In the genomic region with DNA sequence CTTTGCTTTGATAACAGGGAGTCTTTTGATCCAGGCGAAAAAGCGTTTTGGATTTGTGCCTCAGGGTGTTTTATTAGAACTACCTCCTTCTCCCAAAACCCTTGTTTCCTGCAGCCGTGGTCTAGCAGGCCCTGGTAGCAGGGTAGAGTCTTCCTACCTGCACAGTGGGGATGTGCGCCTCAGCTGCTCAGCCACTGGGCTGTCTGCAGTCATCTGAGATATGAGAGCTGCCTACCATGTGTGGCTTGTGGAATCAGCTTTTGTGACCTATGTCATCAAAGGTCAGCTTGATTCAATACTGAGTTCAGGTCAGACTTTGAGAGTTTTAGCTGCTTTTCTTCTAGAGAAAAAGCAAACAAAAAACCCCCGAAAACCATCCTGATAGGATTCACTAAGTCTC, we compare ENCODE assay signal across 23 cellular contexts.
A peak's percentile ranks its signal among the peaks of the same experiment; 100 is the strongest.
DNase-seq lines count a peak whose midpoint lies in the region; ATAC-seq and TF ChIP-seq lines count a peak whose summit lies in the region.
"Had no signal": no experiment of that assay in that cellular context is flagged by ENCODE, and none has a peak within 500 bp of the region (broad histone marks: within the 10 kb centered on the region; RNA-seq: fewer than 3 reads in every experiment).

No MANE protein-coding gene starts in this region.

- H3K27me3 Mint-ChIP-seq in activated CD4-positive, alpha-beta memory T cell treated with anti-CD3 and anti-CD28 coated beads for 36 hours = peaks cover 8% of the 10 kb centered on the region
- peaks cover 2% of the 10 kb centered on the region for H3K27me3 Mint-ChIP-seq in activated CD4-positive, alpha-beta memory T cell treated with anti-CD3 and anti-CD28 coated beads, Interleukin-2, amount 10 ng/mL, durations not matched to agents 7 days and 5 days
- H3K27me3 Mint-ChIP-seq in activated T-helper 17 cell treated with anti-CD3 and anti-CD28 coated beads, Interleukin-2, amount 50 U/mL, for 72 hours = no peaks in the 10 kb centered on the region
- H3K27me3 Mint-ChIP-seq in stimulated activated memory B cell treated with anti-CD40 and anti-IgM and Interleukin-4, amounts not matched to agents 10 μg/mL and 1 μg/mL and 100 μg/mL, for 72 hours = no peaks in the 10 kb centered on the region

- no peaks in the 10 kb centered on the region for H3K27me3 ChIP-seq in KMS-11 (ENCODE audit: insufficient read depth, low read depth)
- no peaks in the 10 kb centered on the region for H3K27me3 ChIP-seq in brain microvascular endothelial cell (replicated peaks)
- H3K27me3 ChIP-seq: Peyer's patch, SJCRH30 had no signal

- H3K4me3 ChIP-seq in KMS-11 (IDR thresholded peaks at IDR 0.05; ENCODE audit: insufficient read depth, low read depth, low read length) (no peak overlapping the region), brain microvascular endothelial cell (ENCODE audit: low read depth, low read length) (no peak overlapping the region)
- H3K4me3 ChIP-seq: GM23338, HAP-1, Peyer's patch, SJCRH30 had no signal

- H3K36me3 Mint-ChIP-seq in activated CD4-positive, alpha-beta memory T cell treated with anti-CD3 and anti-CD28 coated beads for 36 hours = no peaks in the 10 kb centered on the region
- H3K36me3 Mint-ChIP-seq in activated CD4-positive, alpha-beta memory T cell treated with anti-CD3 and anti-CD28 coated beads, Interleukin-2, amount 10 ng/mL, durations not matched to agents 7 days and 5 days (ENCODE audit: low read depth) = no peaks in the 10 kb centered on the region
- H3K36me3 Mint-ChIP-seq in activated T-helper 17 cell treated with anti-CD3 and anti-CD28 coated beads, Interleukin-2, amount 50 U/mL, for 72 hours (ENCODE audit: low read depth) = no peaks in the 10 kb centered on the region
- no peaks in the 10 kb centered on the region for H3K36me3 Mint-ChIP-seq in stimulated activated memory B cell treated with anti-CD40 and anti-IgM and Interleukin-4, amounts not matched to agents 10 μg/mL and 1 μg/mL and 100 μg/mL, for 72 hours
- H3K36me3 Mint-ChIP-seq: CD8-positive, alpha-beta memory T cell had no signal

- H3K27ac ChIP-seq in KMS-11 = peak overlapping the region; percentile 12; the same call in 1 of the 2 replicates
- no peak overlapping the region for H3K27ac ChIP-seq in brain microvascular endothelial cell
- H3K27ac ChIP-seq: C4-2B, HL-60, Peyer's patch, SJCRH30 had no signal

- peak overlapping the region; percentile 96 for H3K4me2 ChIP-seq in KMS-11
- H3K4me2 ChIP-seq: GM23338 had no signal

- POLR2A ChIA-PET in activated CD4-positive, alpha-beta memory T cell treated with anti-CD3 and anti-CD28 coated beads for 36 hours (lab: Charles Lee) = interaction anchor here (0.7 to 2.7 kb wide), 4 partner anchors 22 to 147 kb away, joined by 3 to 14 read pairs (median 8); no protein-coding TSS in a partner anchor
- POLR2A ChIA-PET in activated CD4-positive, alpha-beta memory T cell treated with anti-CD3 and anti-CD28 coated beads, Interleukin-2, amount 10 ng/mL, durations not matched to agents 7 days and 5 days (lab: Charles Lee) = no interaction called here

- in situ Hi-C loops in brain microvascular endothelial cell (cut with HindIII; ENCODE audit: low pct_ligation_motif_present, low sequenced_read_pairs) = no loop called here

- H3K27ac Mint-ChIP-seq in activated CD4-positive, alpha-beta memory T cell treated with anti-CD3 and anti-CD28 coated beads for 36 hours = peak overlapping the region; percentile 53
- H3K27ac Mint-ChIP-seq in activated CD4-positive, alpha-beta memory T cell treated with anti-CD3 and anti-CD28 coated beads, Interleukin-2, amount 10 ng/mL, durations not matched to agents 7 days and 5 days = no peak overlapping the region
- H3K27ac Mint-ChIP-seq in activated T-helper 17 cell treated with anti-CD3 and anti-CD28 coated beads, Interleukin-2, amount 50 U/mL, for 72 hours = peak overlapping the region; percentile 86
- no peak overlapping the region for H3K27ac Mint-ChIP-seq in stimulated activated memory B cell treated with anti-CD40 and anti-IgM and Interleukin-4, amounts not matched to agents 10 μg/mL and 1 μg/mL and 100 μg/mL, for 72 hours
- H3K27ac Mint-ChIP-seq: CD8-positive, alpha-beta memory T cell; GM23338 had no signal

- peaks cover 47% of the 10 kb centered on the region for H3K4me1 Mint-ChIP-seq in activated CD4-positive, alpha-beta memory T cell treated with anti-CD3 and anti-CD28 coated beads for 36 hours (ENCODE audit: low read depth)
- H3K4me1 Mint-ChIP-seq in activated CD4-positive, alpha-beta memory T cell treated with anti-CD3 and anti-CD28 coated beads, Interleukin-2, amount 10 ng/mL, durations not matched to agents 7 days and 5 days = peaks cover 42% of the 10 kb centered on the region
- H3K4me1 Mint-ChIP-seq in activated T-helper 17 cell treated with anti-CD3 and anti-CD28 coated beads, Interleukin-2, amount 50 U/mL, for 72 hours = peaks cover 27% of the 10 kb centered on the region
- peaks cover 18% of the 10 kb centered on the region for H3K4me1 Mint-ChIP-seq in stimulated activated memory B cell treated with anti-CD40 and anti-IgM and Interleukin-4, amounts not matched to agents 10 μg/mL and 1 μg/mL and 100 μg/mL, for 72 hours

- intact Hi-C loops in activated CD4-positive, alpha-beta memory T cell treated with anti-CD3 and anti-CD28 coated beads for 36 hours (cut with micrococcal nuclease) = loop anchor here (2.0 kb wide), 1 partner anchor 87 kb away; no protein-coding TSS in a partner anchor

- H3K36me3 ChIP-seq in KMS-11 (ENCODE audit: insufficient read depth) = no peaks in the 10 kb centered on the region
- H3K36me3 ChIP-seq in brain microvascular endothelial cell (replicated peaks) = no peaks in the 10 kb centered on the region
- H3K36me3 ChIP-seq: HAP-1, Peyer's patch, SJCRH30 had no signal

- TF ChIP-seq CTCF in KMS-11 (conservative IDR thresholded peaks at IDR 0.05; ENCODE audit: low read depth, low read length) (no peak), brain microvascular endothelial cell (IDR thresholded peaks at IDR 0.05; ENCODE audit: low read depth, low read length, missing control alignments) (no peak)

- CTCF ChIA-PET in activated CD4-positive, alpha-beta memory T cell treated with anti-CD3 and anti-CD28 coated beads for 36 hours (lab: Charles Lee) = interaction anchor here (0.8 to 2.1 kb wide), 2 partner anchors 65 to 1080 kb away, joined by 3 to 6 read pairs; no protein-coding TSS in a partner anchor
- CTCF ChIA-PET in activated CD4-positive, alpha-beta memory T cell treated with anti-CD3 and anti-CD28 coated beads, Interleukin-2, amount 10 ng/mL, durations not matched to agents 7 days and 5 days (lab: Charles Lee) = interaction anchor here (1.6 to 2.5 kb wide), 2 partner anchors 22 to 186 kb away, joined by 4 to 11 read pairs; no protein-coding TSS in a partner anchor

- H2AFZ ChIP-seq in KMS-11 (ENCODE audit: low read depth) = no peak overlapping the region
- H2AFZ ChIP-seq: GM23338 had no signal

- H3K79me2 ChIP-seq in KMS-11 (ENCODE audit: insufficient read depth, low read depth) = no peaks in the 10 kb centered on the region

- H3K4me1 ChIP-seq in KMS-11 (ENCODE audit: low read depth, poor library complexity, severe bottlenecking) = peaks cover 62% of the 10 kb centered on the region
- H3K4me1 ChIP-seq: HAP-1, Peyer's patch, SJCRH30 had no signal

- ATAC-seq in activated T-helper 17 cell treated with anti-CD3 and anti-CD28 coated beads, Interleukin-2, amount 50 U/mL, for 72 hours (replicated peaks) = peak; percentile 75
- peak; percentile 58 for ATAC-seq in stimulated activated memory B cell treated with anti-CD40 and anti-IgM and Interleukin-4, amounts not matched to agents 10 μg/mL and 1 μg/mL and 100 μg/mL, for 72 hours
- ATAC-seq: GM23338 had no signal

- DNase-seq in activated CD4-positive, alpha-beta memory T cell treated with anti-CD3 and anti-CD28 coated beads for 36 hours = peak; percentile 43
- DNase-seq in activated CD4-positive, alpha-beta memory T cell treated with anti-CD3 and anti-CD28 coated beads, Interleukin-2, amount 10 ng/mL, durations not matched to agents 7 days and 5 days = no peak
- DNase-seq in brain microvascular endothelial cell (no peak), amygdala (lab: John Stamatoyannopoulos, UW) (no peak)
- DNase-seq: Calu3; CD8-positive, alpha-beta memory T cell; DMS153; KBM-7; NCI-H1092 treated with DMSO at 0.1 percent for 48 hours; NCI-H1436 treated with DMSO at 0.1 percent for 48 hours; NCI-H2029; NCI-H226; NCI-H510A treated with DMSO at 0.1 percent for 48 hours; NCI-H82; Peyer's patch; SJCRH30 had no signal

- H4K20me1 ChIP-seq in KMS-11 (ENCODE audit: insufficient read depth) = no peaks in the 10 kb centered on the region

- H3K9ac ChIP-seq in KMS-11 = no peak overlapping the region

- H3K4me3 Mint-ChIP-seq in activated CD4-positive, alpha-beta memory T cell treated with anti-CD3 and anti-CD28 coated beads for 36 hours = no peak overlapping the region
- no peak overlapping the region for H3K4me3 Mint-ChIP-seq in activated CD4-positive, alpha-beta memory T cell treated with anti-CD3 and anti-CD28 coated beads, Interleukin-2, amount 10 ng/mL, durations not matched to agents 7 days and 5 days
- H3K4me3 Mint-ChIP-seq in activated T-helper 17 cell treated with anti-CD3 and anti-CD28 coated beads, Interleukin-2, amount 50 U/mL, for 72 hours = peak overlapping the region; percentile 64
- H3K4me3 Mint-ChIP-seq in stimulated activated memory B cell treated with anti-CD40 and anti-IgM and Interleukin-4, amounts not matched to agents 10 μg/mL and 1 μg/mL and 100 μg/mL, for 72 hours = no peak overlapping the region
- H3K4me3 Mint-ChIP-seq: GM23338 had no signal

- no peaks in the 10 kb centered on the region for H3K9me3 Mint-ChIP-seq in activated CD4-positive, alpha-beta memory T cell treated with anti-CD3 and anti-CD28 coated beads for 36 hours
- no peaks in the 10 kb centered on the region for H3K9me3 Mint-ChIP-seq in activated CD4-positive, alpha-beta memory T cell treated with anti-CD3 and anti-CD28 coated beads, Interleukin-2, amount 10 ng/mL, durations not matched to agents 7 days and 5 days
- no peaks in the 10 kb centered on the region for H3K9me3 Mint-ChIP-seq in activated T-helper 17 cell treated with anti-CD3 and anti-CD28 coated beads, Interleukin-2, amount 50 U/mL, for 72 hours
- H3K9me3 Mint-ChIP-seq in stimulated activated memory B cell treated with anti-CD40 and anti-IgM and Interleukin-4, amounts not matched to agents 10 μg/mL and 1 μg/mL and 100 μg/mL, for 72 hours = no peaks in the 10 kb centered on the region
- H3K9me3 Mint-ChIP-seq: CD8-positive, alpha-beta memory T cell; GM23338 had no signal

Comparison
In these comparisons a context has a peak if more than half of its experiments do, and no peak if none do; other contexts are left out.
1. H3K27ac Mint-ChIP-seq: peak in activated CD4-positive, alpha-beta memory T cell treated with anti-CD3 and anti-CD28 coated beads for 36 hours (single experiment) and activated T-helper 17 cell treated with anti-CD3 and anti-CD28 coated beads, Interleukin-2, amount 50 U/mL, for 72 hours (single experiment); none in activated CD4-positive, alpha-beta memory T cell treated with anti-CD3 and anti-CD28 coated beads, Interleukin-2, amount 10 ng/mL, durations not matched to agents 7 days and 5 days (single experiment) and stimulated activated memory B cell treated with anti-CD40 and anti-IgM and Interleukin-4, amounts not matched to agents 10 μg/mL and 1 μg/mL and 100 μg/mL, for 72 hours (single experiment).